In the genomic region with DNA sequence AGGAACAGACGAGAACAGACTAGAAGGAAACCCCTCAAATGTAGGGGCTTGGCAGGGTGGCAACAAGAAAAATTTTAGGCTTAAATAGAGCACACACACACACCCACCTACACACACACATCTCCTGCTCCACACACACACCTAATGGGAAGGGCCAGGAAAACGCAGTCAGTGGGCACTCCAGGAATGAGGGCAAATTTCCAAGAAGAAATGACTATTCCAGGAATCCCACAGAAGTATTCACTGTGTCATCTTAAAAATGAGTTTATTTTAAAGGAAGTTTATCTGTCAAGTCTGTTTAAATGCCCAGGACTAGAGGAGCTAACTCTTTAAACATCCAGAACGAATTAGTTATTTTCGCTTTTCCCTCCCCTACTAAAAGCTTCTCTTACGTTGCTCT, we compare ENCODE assay signal across 1 cellular context.
TF ChIP-seq lines count a peak whose summit lies in the region.

No MANE protein-coding gene starts in this region.

TF ChIP-seq in IMR-90, 13 proteins besides CTCF, POLR2A, EP300 and RAD21 (continued from another document):
- TF ChIP-seq, protein P1, sequence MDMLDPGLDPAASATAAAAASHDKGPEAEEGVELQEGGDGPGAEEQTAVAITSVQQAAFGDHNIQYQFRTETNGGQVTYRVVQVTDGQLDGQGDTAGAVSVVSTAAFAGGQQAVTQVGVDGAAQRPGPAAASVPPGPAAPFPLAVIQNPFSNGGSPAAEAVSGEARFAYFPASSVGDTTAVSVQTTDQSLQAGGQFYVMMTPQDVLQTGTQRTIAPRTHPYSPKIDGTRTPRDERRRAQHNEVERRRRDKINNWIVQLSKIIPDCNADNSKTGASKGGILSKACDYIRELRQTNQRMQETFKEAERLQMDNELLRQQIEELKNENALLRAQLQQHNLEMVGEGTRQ (IDR thresholded peaks at IDR 0.05; ENCODE audit: low read depth, low read length), result no peak
- TF ChIP-seq, protein P2, sequence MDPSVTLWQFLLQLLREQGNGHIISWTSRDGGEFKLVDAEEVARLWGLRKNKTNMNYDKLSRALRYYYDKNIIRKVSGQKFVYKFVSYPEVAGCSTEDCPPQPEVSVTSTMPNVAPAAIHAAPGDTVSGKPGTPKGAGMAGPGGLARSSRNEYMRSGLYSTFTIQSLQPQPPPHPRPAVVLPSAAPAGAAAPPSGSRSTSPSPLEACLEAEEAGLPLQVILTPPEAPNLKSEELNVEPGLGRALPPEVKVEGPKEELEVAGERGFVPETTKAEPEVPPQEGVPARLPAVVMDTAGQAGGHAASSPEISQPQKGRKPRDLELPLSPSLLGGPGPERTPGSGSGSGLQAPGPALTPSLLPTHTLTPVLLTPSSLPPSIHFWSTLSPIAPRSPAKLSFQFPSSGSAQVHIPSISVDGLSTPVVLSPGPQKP (IDR thresholded peaks at IDR 0.05; ENCODE audit: borderline replicate concordance, low read depth, low read length), result no peak
- no peak for TF ChIP-seq RFX5 (IDR thresholded peaks at IDR 0.05; ENCODE audit: low read depth, low read length)
